Comparison of ENCODE assay signal across 2 cellular contexts in the genomic region with DNA sequence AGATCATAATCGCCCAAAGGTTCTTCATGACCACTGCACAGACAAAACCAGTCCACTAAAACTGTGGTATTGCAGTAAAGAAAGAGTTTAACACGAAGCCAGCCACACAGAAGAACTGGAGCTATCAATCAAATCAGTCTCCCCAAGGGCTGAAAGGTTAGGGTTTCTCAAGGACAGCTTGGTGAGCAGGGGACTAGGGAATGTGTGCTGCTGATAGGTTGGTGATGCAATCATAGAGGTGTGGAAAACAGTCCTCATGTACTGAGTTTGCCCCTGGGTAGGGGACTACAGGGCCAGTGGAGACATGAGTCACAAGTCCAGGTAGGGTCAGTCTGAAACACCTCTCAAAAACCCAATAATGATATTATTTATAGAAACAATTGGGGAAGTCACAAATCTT.
A peak's percentile ranks its signal among the peaks of the same experiment; 100 is the strongest.
TF ChIP-seq lines count a peak whose summit lies in the region.

No MANE protein-coding gene starts in this region.

TF ChIP-seq in HepG2, 621 proteins besides CTCF, POLR2A, EP300 and RAD21 (continued from another document):
- peak; percentile 47 for TF ChIP-seq CEBPG (CRISPR knock-in tag; IDR thresholded peaks at IDR 0.05)
- TF ChIP-seq CEBPB (IDR thresholded peaks at IDR 0.05; ENCODE audit: borderline replicate concordance, low read depth, low read length), result peak; percentile 69; the same call in 1 of the 2 replicates
- TF ChIP-seq ZNF501 (CRISPR knock-in tag; IDR thresholded peaks at IDR 0.05), result no peak

TF ChIP-seq in WTC11, 78 proteins besides CTCF, POLR2A, EP300 and RAD21:
- TF ChIP-seq, protein P1, sequence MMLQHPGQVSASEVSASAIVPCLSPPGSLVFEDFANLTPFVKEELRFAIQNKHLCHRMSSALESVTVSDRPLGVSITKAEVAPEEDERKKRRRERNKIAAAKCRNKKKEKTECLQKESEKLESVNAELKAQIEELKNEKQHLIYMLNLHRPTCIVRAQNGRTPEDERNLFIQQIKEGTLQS (CRISPR knock-in tag; conservative IDR thresholded peaks at IDR 0.05), result peak; percentile 52; the same call in 1 of the 2 replicates
- TF ChIP-seq, protein P2, sequence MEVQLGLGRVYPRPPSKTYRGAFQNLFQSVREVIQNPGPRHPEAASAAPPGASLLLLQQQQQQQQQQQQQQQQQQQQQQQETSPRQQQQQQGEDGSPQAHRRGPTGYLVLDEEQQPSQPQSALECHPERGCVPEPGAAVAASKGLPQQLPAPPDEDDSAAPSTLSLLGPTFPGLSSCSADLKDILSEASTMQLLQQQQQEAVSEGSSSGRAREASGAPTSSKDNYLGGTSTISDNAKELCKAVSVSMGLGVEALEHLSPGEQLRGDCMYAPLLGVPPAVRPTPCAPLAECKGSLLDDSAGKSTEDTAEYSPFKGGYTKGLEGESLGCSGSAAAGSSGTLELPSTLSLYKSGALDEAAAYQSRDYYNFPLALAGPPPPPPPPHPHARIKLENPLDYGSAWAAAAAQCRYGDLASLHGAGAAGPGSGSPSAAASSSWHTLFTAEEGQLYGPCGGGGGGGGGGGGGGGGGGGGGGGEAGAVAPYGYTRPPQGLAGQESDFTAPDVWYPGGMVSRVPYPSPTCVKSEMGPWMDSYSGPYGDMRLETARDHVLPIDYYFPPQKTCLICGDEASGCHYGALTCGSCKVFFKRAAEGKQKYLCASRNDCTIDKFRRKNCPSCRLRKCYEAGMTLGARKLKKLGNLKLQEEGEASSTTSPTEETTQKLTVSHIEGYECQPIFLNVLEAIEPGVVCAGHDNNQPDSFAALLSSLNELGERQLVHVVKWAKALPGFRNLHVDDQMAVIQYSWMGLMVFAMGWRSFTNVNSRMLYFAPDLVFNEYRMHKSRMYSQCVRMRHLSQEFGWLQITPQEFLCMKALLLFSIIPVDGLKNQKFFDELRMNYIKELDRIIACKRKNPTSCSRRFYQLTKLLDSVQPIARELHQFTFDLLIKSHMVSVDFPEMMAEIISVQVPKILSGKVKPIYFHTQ (CRISPR knock-in tag; IDR thresholded peaks at IDR 0.05), result no peak
- TF ChIP-seq CREB1 (CRISPR knock-in tag; IDR thresholded peaks at IDR 0.05), result no peak
- no peak for TF ChIP-seq GABPB1 (CRISPR knock-in tag; IDR thresholded peaks at IDR 0.05)
- no peak for TF ChIP-seq ZMAT4 (CRISPR knock-in tag; IDR thresholded peaks at IDR 0.05)
- TF ChIP-seq IRF2 (CRISPR knock-in tag; IDR thresholded peaks at IDR 0.05; ENCODE audit: borderline replicate concordance, low read depth), result no peak
- TF ChIP-seq SMAD3 (CRISPR knock-in tag; IDR thresholded peaks at IDR 0.05; ENCODE audit: borderline replicate concordance), result no peak
- no peak for TF ChIP-seq TP53 (CRISPR knock-in tag; IDR thresholded peaks at IDR 0.05)
TF ChIP-seq in WTC11: peak in this region for 1.
